18 cellular contexts compared by ENCODE assay signal in genomic region chr10:123930340-123931001, GRCh38. TPM values are rescaled to one million over a fixed set of nuclear protein-coding genes. Genes with fewer than 3 reads are reported as not detected.
DNase-seq lines count a peak whose midpoint lies in the region; ATAC-seq and TF ChIP-seq lines count a peak whose summit lies in the region.
"Had no signal": no experiment of that assay in that cellular context is flagged by ENCODE, and none has a peak within 500 bp of the region (broad histone marks: within the 10 kb centered on the region; RNA-seq: fewer than 3 reads in every experiment).

No MANE protein-coding gene starts in this region.

- ATAC-seq in left lung: peak; percentile 21
- no peak for ATAC-seq in GM21381 (IDR thresholded peaks at IDR 0.05; ENCODE audit: unreplicated experiment)
- ATAC-seq: HepG2 had no signal

- intact Hi-C loops in ascending aorta (cut with DNase I) (loop anchor here (2.0 kb wide), 2 partner anchors 36 to 40 kb away; partner anchors contain the start of gene CPXM2), left lung (cut with DNase I) (no loop called here)

- no peak for TF ChIP-seq POLR2A in tibial nerve (IDR thresholded peaks at IDR 0.05)

- DNase-seq in GM04503 (ENCODE audit: low read depth) (peak; percentile 94), ascending aorta (ENCODE audit: low spot score in 2 of 2) (peak in 1 of 2 donors; percentile 79), left lung (no peak), tibial nerve (ENCODE audit: low spot score in 2 of 2) (peak in 1 of 2 donors; percentile 49), SW 1271 (lab: John Stamatoyannopoulos, UW) (no peak), NCI-H187 (lab: John Stamatoyannopoulos, UW) (no peak)
- no peak for DNase-seq in activated naive CD4-positive, alpha-beta T cell treated with Interleukin-2 at 50 U/mL for 16 hours
- DNase-seq: activated CD8-positive, alpha-beta memory T cell treated with anti-CD3 and anti-CD28 coated beads for 24 hours; activated effector memory CD4-positive, alpha-beta T cell treated with anti-CD3 and anti-CD28 coated beads, Interleukin-2, amount 50 U/mL, for 16 hours; Caco-2; effector memory CD4-positive, alpha-beta T cell; kidney; NCI-H446; OCI-M1; pancreas had no signal

- H3K4me1 ChIP-seq in ascending aorta (peaks cover 4 to 13% of the 10 kb centered on the region in 2 donors), left lung (no peaks in the 10 kb centered on the region), tibial nerve (peaks cover 0 to 8% (median 0%) of the 10 kb centered on the region in 4 donors)
- H3K4me1 ChIP-seq: Caco-2, pancreas had no signal

- H3K9me3 ChIP-seq in ascending aorta (peaks cover 0 to 6% of the 10 kb centered on the region in 2 donors), left lung (peaks cover 0 to 36% of the 10 kb centered on the region in 2 donors), tibial nerve (peaks cover 0 to 35% (median 0%) of the 10 kb centered on the region in 4 donors)
- H3K9me3 ChIP-seq: pancreas had no signal

- no peak for TF ChIP-seq CTCF in ascending aorta (IDR thresholded peaks at IDR 0.05)
- no peak for TF ChIP-seq CTCF in left lung (IDR thresholded peaks at IDR 0.05)
- TF ChIP-seq CTCF in tibial nerve (IDR thresholded peaks at IDR 0.05): no peak

- H3K4me3 ChIP-seq in ascending aorta (peak overlapping the region in 1 of 2 donors; percentile 28), left lung (no peak overlapping the region), tibial nerve (no peak overlapping the region)
- H3K4me3 ChIP-seq: pancreas had no signal

- peak in 1 of 2 donors; percentile 86 for TF ChIP-seq EP300 in tibial nerve (IDR thresholded peaks at IDR 0.05)

- H3K36me3 ChIP-seq in ascending aorta (no peaks in the 10 kb centered on the region), left lung (no peaks in the 10 kb centered on the region), tibial nerve (no peaks in the 10 kb centered on the region)
- H3K36me3 ChIP-seq: pancreas had no signal

- WGBS in tibial nerve, 2 donors: 58 to 63% methylated on average over 9 of the region's 9 CpGs

- H3K27me3 ChIP-seq in ascending aorta (no peaks in the 10 kb centered on the region), left lung (no peaks in the 10 kb centered on the region), tibial nerve (no peaks in the 10 kb centered on the region)

- H3K27ac ChIP-seq in ascending aorta: peak overlapping the region; percentile 81 to 86
- no peak overlapping the region for H3K27ac ChIP-seq in left lung
- peak overlapping the region in 3 of 4 donors; percentile 42 to 82 (median 77) for H3K27ac ChIP-seq in tibial nerve
- H3K27ac ChIP-seq: pancreas, VCaP had no signal

RNA-seq across cellular contexts. Expression of gene CPXM2, which starts 38.9 kb away (rescaled TPM):
- 125 TPM for total RNA-seq in ascending aorta
- total RNA-seq in left lung: 1 to 10 TPM; 1.5 to 6.5 TPM
- 10 to 100 TPM; 26.8 to 74.3 (median 37.8) TPM for total RNA-seq in tibial nerve
- total RNA-seq: Caco-2, HepG2 had no signal

Comparison
In these comparisons a context has a peak if more than half of its experiments do, and no peak if none do; other contexts are left out.
1. H3K27ac ChIP-seq: peak in ascending aorta (2 of 2) and tibial nerve (3 of 4); none in left lung (0 of 2).